In genomic region chr10:117152668-117153067, GRCh38 we compare ENCODE assay signal across 25 cellular contexts. TPM values are rescaled to one million over a fixed set of nuclear protein-coding genes. Genes with fewer than 3 reads are reported as not detected.
"Had no signal": no experiment of that assay in that cellular context is flagged by ENCODE, and none has a peak within 500 bp of the region (broad histone marks: within the 10 kb centered on the region; RNA-seq: fewer than 3 reads in every experiment).

No MANE protein-coding gene starts in this region.

- H3K27ac ChIP-seq: dorsolateral prefrontal cortex, hepatocyte, left ventricle myocardium inferior, lower lobe of right lung, neural progenitor cell, ovary, right atrium auricular region, sigmoid colon, suprapubic skin, thyroid gland had no signal

- ATAC-seq: left cardiac atrium; lower lobe of right lung; natural killer cell treated with Interleukin-12 subunit alpha and Interleukin-12 subunit beta and Interleukin-15 and Interleukin-18, amount 100 ng/mL, for 72 hours had no signal

- H3K9me3 ChIP-seq: left ventricle myocardium inferior, lower lobe of right lung, ovary, right atrium auricular region, sigmoid colon, suprapubic skin, thyroid gland had no signal

- H3K4me3 ChIP-seq: dorsolateral prefrontal cortex, hepatocyte, left ventricle myocardium inferior, lower lobe of right lung, neural progenitor cell, ovary, right atrium auricular region, sigmoid colon, suprapubic skin, thyroid gland had no signal

- H3K36me3 ChIP-seq: left ventricle myocardium inferior, lower lobe of right lung, neural progenitor cell, ovary, right atrium auricular region, sigmoid colon, suprapubic skin, thyroid gland had no signal

- H3K27me3 ChIP-seq: ovary had no signal

- DNase-seq: cortex of kidney; dorsolateral prefrontal cortex; effector CD8-positive, alpha-beta T cell; kidney; left cardiac atrium; left ventricle myocardium inferior; lower lobe of right lung; nucleus accumbens; ovary; sigmoid colon; small intestine; stimulated activated CD4-positive, alpha-beta T cell treated with anti-CD3 and anti-CD28 coated beads, Interleukin-12 subunit alpha, Interleukin-12 subunit beta, amount 100 ng/mL, for 4 hours; stimulated activated naive CD4-positive, alpha-beta T cell treated with Interleukin-2 at 50 U/mL for 16 hours; thyroid gland had no signal

- H3K4me1 ChIP-seq: left ventricle myocardium inferior, lower lobe of right lung, neural progenitor cell, right atrium auricular region, sigmoid colon, thyroid gland had no signal

RNA-seq across cellular contexts. Expression of gene VAX1, which starts 14.6 kb away (rescaled TPM):
- total RNA-seq: fibroblast of lung; fibroblast of villous mesenchyme; hepatocyte; kidney; left cardiac atrium; left ventricle myocardium inferior; lower lobe of right lung; mesothelial cell of epicardium; mucosa of gallbladder; natural killer cell treated with Interleukin-12 subunit alpha and Interleukin-12 subunit beta and Interleukin-15 and Interleukin-18, amount 100 ng/mL, for 72 hours; ovary; posterior vena cava; right atrium auricular region; sigmoid colon; suprapubic skin; thyroid gland had no signal
- polyA plus RNA-seq: esophagus, fibroblast of lung, hepatocyte, ovary, sigmoid colon, small intestine had no signal

RNA-seq across cellular contexts. Expression of gene KCNK18, which starts 44.6 kb away (rescaled TPM):
- total RNA-seq: fibroblast of lung; fibroblast of villous mesenchyme; hepatocyte; kidney; left cardiac atrium; left ventricle myocardium inferior; lower lobe of right lung; mesothelial cell of epicardium; mucosa of gallbladder; natural killer cell treated with Interleukin-12 subunit alpha and Interleukin-12 subunit beta and Interleukin-15 and Interleukin-18, amount 100 ng/mL, for 72 hours; ovary; posterior vena cava; right atrium auricular region; sigmoid colon; suprapubic skin; thyroid gland had no signal
- polyA plus RNA-seq: esophagus, fibroblast of lung, hepatocyte, ovary, sigmoid colon, small intestine had no signal
